In genomic region chr3:120742198-120743080, GRCh38 we compare ENCODE assay signal across 8 cellular contexts.
DNase-seq lines count a peak whose midpoint lies in the region; ATAC-seq, FAIRE-seq and TF ChIP-seq lines count a peak whose summit lies in the region.

TSS of gene GTF2E1 (plus strand) at chr3:120742744. CDS start at chr3:120750553, 7,809 bp downstream.
TSS of gene RABL3 (minus strand) at chr3:120742516. CDS start at chr3:120742507, 9 bp downstream.

- peak; percentile 99 for DNase-seq in AG09319 (ENCODE audit: extremely low read depth, low read depth)
- DNase-seq in NCI-H446 treated with DMSO at 0.1 percent for 48 hours (lab: John Stamatoyannopoulos, UW), result peak; percentile 100
- peak; percentile 100 for DNase-seq in cerebellar cortex (ENCODE audit: low spot score)
- DNase-seq in stimulated activated CD4-positive, alpha-beta T cell treated with anti-CD3 and anti-CD28 coated beads, Interleukin-12 subunit alpha, Interleukin-12 subunit beta, amount 100 ng/mL, for 4 hours, result peak; percentile 90

- ATAC-seq in GM19035 (IDR thresholded peaks at IDR 0.05; ENCODE audit: unreplicated experiment) (peak; percentile 99), HG03354 (IDR thresholded peaks at IDR 0.05; ENCODE audit: poor library complexity, severe bottlenecking, unreplicated experiment) (peak; percentile 98)
- peak; percentile 99 for ATAC-seq in activated CD4-positive, CD25-positive, alpha-beta regulatory T cell treated with anti-CD3 and anti-CD28 coated beads, Interleukin-2, amount 50 U/mL, for 24 hours

- no peak for TF ChIP-seq CTCF in AG09319 (IDR thresholded peaks at IDR 0.05; ENCODE audit: low read depth, low read length)

- FAIRE-seq in islet of Langerhans (lab: Jason Lieb, UNC), result peak; percentile 100

Comparison
In these comparisons a context has a peak if more than half of its experiments do, and no peak if none do; other contexts are left out.
1. Peak in every context shown above with its lines: DNase-seq and ATAC-seq.